In genomic region chr3:46976326-46977190, GRCh38 we compare ENCODE assay signal across 8 cellular contexts. TPM values are rescaled to one million over a fixed set of nuclear protein-coding genes. Genes with fewer than 3 reads are reported as not detected.
DNase-seq lines count a peak whose midpoint lies in the region; ATAC-seq and TF ChIP-seq lines count a peak whose summit lies in the region.

CCDC12 (minus strand) TSS chr3:46976745; CDS start chr3:46976732, 13 bp downstream.

- peak; percentile 57 for ATAC-seq in HG03432 (IDR thresholded peaks at IDR 0.05; ENCODE audit: unreplicated experiment)
- peak; percentile 82 for ATAC-seq in activated CD4-positive, alpha-beta T cell treated with anti-CD3 and anti-CD28 coated beads for 36 hours

- peak; percentile 100 for DNase-seq in AG10803 (ENCODE audit: low read depth)
- DNase-seq in NCI-H510A treated with DMSO at 0.1 percent for 48 hours (lab: John Stamatoyannopoulos, UW) = peak; percentile 95
- peak; percentile 96 for DNase-seq in activated CD4-positive, alpha-beta T cell treated with anti-CD3 and anti-CD28 coated beads for 36 hours
- peak; percentile 100 for DNase-seq in choroid plexus epithelial cell (ENCODE audit: low read depth)
- DNase-seq in kidney glomerular epithelial cell (lab: John Stamatoyannopoulos, UW) = peak; percentile 100
- DNase-seq in stimulated activated CD4-positive, alpha-beta T cell treated with anti-CD3 and anti-CD28 coated beads, Interleukin-1b, Interleukin-23, amount 100 ng/mL, for 1 hour (ENCODE audit: low read depth in 2 of 2) = peak; percentile 69 to 87

- peaks cover 66% of the 10 kb centered on the region for H3K4me1 Mint-ChIP-seq in activated CD4-positive, alpha-beta T cell treated with anti-CD3 and anti-CD28 coated beads for 36 hours

- peak; percentile 89 for TF ChIP-seq POLR2A in GM19099 (IDR thresholded peaks at IDR 0.05; ENCODE audit: extremely low read depth, insufficient read length, low read depth)

- no peaks in the 10 kb centered on the region for H3K9me3 Mint-ChIP-seq in activated CD4-positive, alpha-beta T cell treated with anti-CD3 and anti-CD28 coated beads for 36 hours (ENCODE audit: low read depth)

- no peak for TF ChIP-seq CTCF in AG10803 (conservative IDR thresholded peaks at IDR 0.05; ENCODE audit: low read length)
- TF ChIP-seq CTCF in choroid plexus epithelial cell (conservative IDR thresholded peaks at IDR 0.05; ENCODE audit: low read depth, low read length) = no peak

- H3K4me3 ChIP-seq in AG10803 (ENCODE audit: low read length) (peak within 1 kb of the TSS; percentile 98), choroid plexus epithelial cell (ENCODE audit: low read depth, low read length) (peak within 1 kb of the TSS; percentile 92)

- POLR2A ChIA-PET in activated CD4-positive, alpha-beta T cell treated with anti-CD3 and anti-CD28 coated beads for 36 hours (lab: Charles Lee) = interaction anchor here (0.5 to 0.9 kb wide), 4 partner anchors 10 to 67 kb away, joined by 3 to 5 read pairs (median 4); no protein-coding TSS in a partner anchor

- peaks cover 32% of the 10 kb centered on the region for H3K36me3 Mint-ChIP-seq in activated CD4-positive, alpha-beta T cell treated with anti-CD3 and anti-CD28 coated beads for 36 hours (ENCODE audit: low read depth)

- intact Hi-C loops in activated CD4-positive, alpha-beta T cell treated with anti-CD3 and anti-CD28 coated beads for 36 hours (cut with DNase I, micrococcal nuclease) = loop anchor here (1.0 to 5.0 kb wide), 10 partner anchors 17 to 1289 kb away; partner anchors contain the start of genes PTPN23 (in 2 of the 2), DHX30 (in 1 of the 2), KIF9 (in 1 of the 2) and KLHL18 (in 1 of the 2)

- H3K27ac Mint-ChIP-seq in activated CD4-positive, alpha-beta T cell treated with anti-CD3 and anti-CD28 coated beads for 36 hours = peak within 1 kb of the TSS; percentile 99

- no peaks in the 10 kb centered on the region for H3K27me3 Mint-ChIP-seq in activated CD4-positive, alpha-beta T cell treated with anti-CD3 and anti-CD28 coated beads for 36 hours

- H3K4me3 Mint-ChIP-seq in activated CD4-positive, alpha-beta T cell treated with anti-CD3 and anti-CD28 coated beads for 36 hours = peak within 1 kb of the TSS; percentile 92

- CTCF ChIA-PET in activated CD4-positive, alpha-beta T cell treated with anti-CD3 and anti-CD28 coated beads for 36 hours (lab: Charles Lee) = interaction anchor here (0.8 to 0.9 kb wide), 2 partner anchors 11 to 31 kb away, joined by 3 read pairs; no protein-coding TSS in a partner anchor

RNA-seq across cellular contexts. Expression of gene CCDC12, which starts in this region (rescaled TPM):
- 10 to 100 TPM; 45.4 to 47.8 TPM for total RNA-seq in activated CD4-positive, alpha-beta T cell treated with anti-CD3 and anti-CD28 coated beads for 36 hours

Comparison
In these comparisons a context has a peak if more than half of its experiments do, and no peak if none do; other contexts are left out.
1. Peak in every context shown above with its lines: DNase-seq, ATAC-seq and H3K4me3 ChIP-seq.